ENCODE assay signal across 8 cellular contexts in the genomic region with DNA sequence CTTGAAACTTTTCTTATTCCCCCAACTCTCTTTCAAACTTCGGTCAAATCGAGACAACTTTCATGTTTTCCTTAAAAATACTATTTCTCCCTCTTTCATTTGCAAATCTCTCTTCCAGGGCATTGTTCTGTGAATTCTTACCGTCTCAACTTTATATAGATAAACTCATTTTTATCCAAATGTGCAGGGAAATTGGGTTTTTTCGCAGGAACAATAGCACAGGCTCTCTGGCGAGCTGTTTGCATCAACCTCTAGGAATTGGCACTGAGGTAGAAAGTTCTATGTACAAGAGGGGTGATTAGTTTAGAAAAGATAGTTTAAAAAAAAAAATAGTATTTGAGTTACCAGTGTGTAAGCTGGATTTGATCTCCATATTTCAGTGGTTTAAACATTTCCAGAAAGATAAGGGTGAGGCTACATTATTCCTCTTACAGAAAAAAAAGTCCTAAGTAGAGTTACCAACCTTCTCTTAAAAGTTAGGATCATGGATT.
DNase-seq lines count a peak whose midpoint lies in the region; ATAC-seq and TF ChIP-seq lines count a peak whose summit lies in the region.

No MANE protein-coding gene starts in this region.

- H3K4me1 ChIP-seq in Caco-2 (peaks cover 11% of the 10 kb centered on the region; the same call in 1 of the 2 replicates), colonic mucosa (no peaks in the 10 kb centered on the region)

- no peaks in the 10 kb centered on the region for H4K20me1 ChIP-seq in neural cell (ENCODE audit: insufficient read depth)

- TSS peak; percentile 61 for BruUV-seq in Caco-2 (replicated peaks; lab: Mats Ljungman, UMichigan)

- H3K9ac ChIP-seq in colonic mucosa (ENCODE audit: low read depth in 2 of 2, low read length in 2 of 2) (peak overlapping the region in 1 of 2 donors; percentile 94), neural cell (ENCODE audit: low read length) (no peak overlapping the region)

- intact Hi-C loops in Caco-2 (cut with micrococcal nuclease; ENCODE audit: unreplicated experiment) (loop anchor here (1.0 kb wide), 2 partner anchors 8 to 14 kb away; no protein-coding TSS in a partner anchor), colonic mucosa (cut with DNase I) (no loop called here), sciatic nerve (cut with DNase I) (no loop called here)

- DNase-seq in Caco-2: no peak
- peak; percentile 49 for DNase-seq in NAMALWA (ENCODE audit: low spot score)
- no peak for DNase-seq in colonic mucosa
- DNase-seq in NCI-H1105 treated with DMSO at 0.1 percent for 48 hours (lab: John Stamatoyannopoulos, UW): no peak
- no peak for DNase-seq in AG20443 (ENCODE audit: low spot score)
- DNase-seq in sciatic nerve (ENCODE audit: low spot score): no peak

- peak overlapping the region; percentile 92 for H3K27ac Mint-ChIP-seq in Caco-2 (ENCODE audit: unreplicated experiment)

- H3K4me3 ChIP-seq in Caco-2 (ENCODE audit: low read depth, low read length) (peak overlapping the region; percentile 52), colonic mucosa (peak overlapping the region; percentile 61), neural cell (ENCODE audit: low read length) (peak overlapping the region; percentile 76)

- H3F3A ChIP-seq in neural cell (ENCODE audit: insufficient read depth, low read length, poor library complexity, severe bottlenecking): peaks cover 6% of the 10 kb centered on the region

- no peaks in the 10 kb centered on the region for H3K9me3 ChIP-seq in Caco-2
- no peaks in the 10 kb centered on the region for H3K9me3 ChIP-seq in colonic mucosa
- H3K9me3 ChIP-seq in neural cell (ENCODE audit: low read length): peaks cover 3% of the 10 kb centered on the region

- no peaks in the 10 kb centered on the region for H3K36me3 ChIP-seq in Caco-2 (ENCODE audit: control insufficient read depth, insufficient read depth, low read length)
- H3K36me3 ChIP-seq in colonic mucosa: no peaks in the 10 kb centered on the region
- no peaks in the 10 kb centered on the region for H3K36me3 ChIP-seq in neural cell (ENCODE audit: insufficient read depth, low read length)

- TF ChIP-seq RAD21 in neural cell (conservative IDR thresholded peaks at IDR 0.05): no peak

- peaks cover 44% of the 10 kb centered on the region for H3K36me3 Mint-ChIP-seq in Caco-2 (ENCODE audit: insufficient read depth, unreplicated experiment)

- H3K4me2 ChIP-seq in neural cell (ENCODE audit: low read length): peak overlapping the region; percentile 79

- no peak overlapping the region for H2AFZ ChIP-seq in neural cell (ENCODE audit: low read depth, low read length)

- no peaks in the 10 kb centered on the region for H3K27me3 Mint-ChIP-seq in Caco-2 (ENCODE audit: insufficient read depth, unreplicated experiment)

- H3K9me3 Mint-ChIP-seq in Caco-2 (ENCODE audit: unreplicated experiment): no peaks in the 10 kb centered on the region

- no peaks in the 10 kb centered on the region for H3K9me2 ChIP-seq in neural cell (ENCODE audit: insufficient read depth, low read length)

- TF ChIP-seq CTCF in Caco-2 (IDR thresholded peaks at IDR 0.05; ENCODE audit: insufficient read depth in 1 of 2, low read depth in 1 of 2, low read length in 1 of 2, severe bottlenecking in 1 of 2, unreplicated experiment in 1 of 2) (no peak), colonic mucosa (IDR thresholded peaks at IDR 0.05) (no peak), neural cell (IDR thresholded peaks at IDR 0.05; ENCODE audit: poor library complexity, severe bottlenecking) (no peak)

- CTCF ChIA-PET in Caco-2 (lab: Charles Lee): interaction anchor here (1.4 kb wide), 1 partner anchor 15 kb away, joined by 6 read pairs; a partner anchor contains a TSS

- no peaks in the 10 kb centered on the region for H3K79me2 ChIP-seq in neural cell (replicated peaks; ENCODE audit: insufficient read depth, low read length)

- no peak for TF ChIP-seq EP300 in neural cell (conservative IDR thresholded peaks at IDR 0.05; ENCODE audit: poor library complexity, severe bottlenecking)

- ATAC-seq in HG02973 (IDR thresholded peaks at IDR 0.05; ENCODE audit: unreplicated experiment) (no peak), sciatic nerve (no peak)

- H3K27me3 ChIP-seq in Caco-2 (replicated peaks; ENCODE audit: control insufficient read depth, insufficient read depth, low read length) (no peaks in the 10 kb centered on the region), colonic mucosa (no peaks in the 10 kb centered on the region), neural cell (ENCODE audit: insufficient read depth, low read depth, low read length) (peaks cover 7% of the 10 kb centered on the region)

- peak overlapping the region; percentile 89 for H3K27ac ChIP-seq in colonic mucosa
- no peak overlapping the region for H3K27ac ChIP-seq in neural cell (ENCODE audit: low read length)

- H3K4me3 Mint-ChIP-seq in Caco-2 (ENCODE audit: unreplicated experiment): peak overlapping the region; percentile 76

- POLR2A ChIA-PET in Caco-2 (lab: Charles Lee): interaction anchor here (0.9 to 4.8 kb wide), 11 partner anchors 11 to 1603 kb away, joined by 3 to 77 read pairs (median 4); a partner anchor contains a TSS

- H3K4me1 Mint-ChIP-seq in Caco-2 (ENCODE audit: low read depth, unreplicated experiment): no peaks in the 10 kb centered on the region

TF ChIP-seq in neural cell, 6 proteins besides CTCF, POLR2A, EP300 and RAD21:
- TF ChIP-seq POLR2AphosphoS5 (IDR thresholded peaks at IDR 0.05) (no peak), MXI1 (conservative IDR thresholded peaks at IDR 0.05; ENCODE audit: poor library complexity, severe bottlenecking) (no peak), TAF1 (IDR thresholded peaks at IDR 0.05; ENCODE audit: low read depth) (no peak), SMC3 (conservative IDR thresholded peaks at IDR 0.05; ENCODE audit: poor library complexity) (no peak), EZH2 (IDR thresholded peaks at IDR 0.05; ENCODE audit: borderline replicate concordance, insufficient read depth, low read length, poor library complexity, severe bottlenecking) (no peak)
- TF ChIP-seq, protein P1, sequence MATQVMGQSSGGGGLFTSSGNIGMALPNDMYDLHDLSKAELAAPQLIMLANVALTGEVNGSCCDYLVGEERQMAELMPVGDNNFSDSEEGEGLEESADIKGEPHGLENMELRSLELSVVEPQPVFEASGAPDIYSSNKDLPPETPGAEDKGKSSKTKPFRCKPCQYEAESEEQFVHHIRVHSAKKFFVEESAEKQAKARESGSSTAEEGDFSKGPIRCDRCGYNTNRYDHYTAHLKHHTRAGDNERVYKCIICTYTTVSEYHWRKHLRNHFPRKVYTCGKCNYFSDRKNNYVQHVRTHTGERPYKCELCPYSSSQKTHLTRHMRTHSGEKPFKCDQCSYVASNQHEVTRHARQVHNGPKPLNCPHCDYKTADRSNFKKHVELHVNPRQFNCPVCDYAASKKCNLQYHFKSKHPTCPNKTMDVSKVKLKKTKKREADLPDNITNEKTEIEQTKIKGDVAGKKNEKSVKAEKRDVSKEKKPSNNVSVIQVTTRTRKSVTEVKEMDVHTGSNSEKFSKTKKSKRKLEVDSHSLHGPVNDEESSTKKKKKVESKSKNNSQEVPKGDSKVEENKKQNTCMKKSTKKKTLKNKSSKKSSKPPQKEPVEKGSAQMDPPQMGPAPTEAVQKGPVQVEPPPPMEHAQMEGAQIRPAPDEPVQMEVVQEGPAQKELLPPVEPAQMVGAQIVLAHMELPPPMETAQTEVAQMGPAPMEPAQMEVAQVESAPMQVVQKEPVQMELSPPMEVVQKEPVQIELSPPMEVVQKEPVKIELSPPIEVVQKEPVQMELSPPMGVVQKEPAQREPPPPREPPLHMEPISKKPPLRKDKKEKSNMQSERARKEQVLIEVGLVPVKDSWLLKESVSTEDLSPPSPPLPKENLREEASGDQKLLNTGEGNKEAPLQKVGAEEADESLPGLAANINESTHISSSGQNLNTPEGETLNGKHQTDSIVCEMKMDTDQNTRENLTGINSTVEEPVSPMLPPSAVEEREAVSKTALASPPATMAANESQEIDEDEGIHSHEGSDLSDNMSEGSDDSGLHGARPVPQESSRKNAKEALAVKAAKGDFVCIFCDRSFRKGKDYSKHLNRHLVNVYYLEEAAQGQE (IDR thresholded peaks at IDR 0.05; ENCODE audit: borderline replicate concordance): no peak
